8 cellular contexts compared by ENCODE assay signal in genomic region chr19:55251296-55252081, GRCh38. TPM values are rescaled to one million over a fixed set of nuclear protein-coding genes. Genes with fewer than 3 reads are reported as not detected.
DNase-seq lines count a peak whose midpoint lies in the region; ATAC-seq and TF ChIP-seq lines count a peak whose summit lies in the region.

No MANE protein-coding gene starts in this region.

- no peak overlapping the region for H3K14ac ChIP-seq in IMR-90 (replicated peaks; ENCODE audit: low read depth, low read length)

- no peak overlapping the region for H3K9ac ChIP-seq in IMR-90 (ENCODE audit: low read depth, low read length)

- H2BK20ac ChIP-seq in IMR-90 (ENCODE audit: low read depth, low read length) = no peak overlapping the region

- no peak overlapping the region for H3K27ac ChIP-seq in IMR-90 (ENCODE audit: insufficient read depth, low read length)

- no peak overlapping the region for H3K56ac ChIP-seq in IMR-90 (ENCODE audit: extremely low read depth, insufficient read depth, low read length)

- no peak overlapping the region for H4K8ac ChIP-seq in IMR-90 (ENCODE audit: low read depth in 2 of 2, low read length in 2 of 2)

- H2AK5ac ChIP-seq in IMR-90 (ENCODE audit: low read depth, low read length) = no peak overlapping the region

- intact Hi-C loops in IMR-90 (cut with micrococcal nuclease) = no loop called here

- H2BK15ac ChIP-seq in IMR-90 (ENCODE audit: low read depth, low read length) = no peak overlapping the region

- H3K27ac Mint-ChIP-seq in stimulated activated memory B cell treated with anti-CD40 and anti-IgM and Interleukin-4, amounts not matched to agents 10 μg/mL and 1 μg/mL and 100 μg/mL, for 72 hours = peak overlapping the region; percentile 97

- H3K79me1 ChIP-seq in IMR-90 (ENCODE audit: low read depth in 1 of 2, low read length in 2 of 2) = peaks cover 10 to 94% of the 10 kb centered on the region in 2 experiments

- H3K18ac ChIP-seq in IMR-90 (ENCODE audit: low read depth, low read length) = no peak overlapping the region

- CTCF ChIA-PET in IMR-90 (lab: Yijun Ruan, JAX) = no interaction called here

- no peaks in the 10 kb centered on the region for H3K27me3 ChIP-seq in IMR-90 (ENCODE audit: control insufficient read depth, insufficient read depth, low read length)

- DNase-seq in IMR-90 = peak; percentile 16
- DNase-seq in activated CD4-positive, alpha-beta T cell treated with anti-CD3 and anti-CD28 coated beads, Interleukin-2, amount 50 U/mL, for 1 hour = peak; percentile 38
- DNase-seq in fibroblast of mammary gland (ENCODE audit: low read depth) = peak; percentile 36
- no peak for DNase-seq in NCI-H82 treated with DMSO at 0.1 percent for 48 hours (lab: John Stamatoyannopoulos, UW; ENCODE audit: unreplicated experiment)
- no peak for DNase-seq in NOMO-1 treated with DMSO at 0.1 percent for 48 hours (lab: John Stamatoyannopoulos, UW; ENCODE audit: unreplicated experiment)

- no peak overlapping the region for H4K5ac ChIP-seq in IMR-90 (ENCODE audit: low read depth, low read length)

- no peak overlapping the region for H2BK120ac ChIP-seq in IMR-90 (ENCODE audit: low read depth, low read length)

- no peak overlapping the region for H4K91ac ChIP-seq in IMR-90 (ENCODE audit: insufficient read depth, low read depth, low read length)

- H3K4me3 Mint-ChIP-seq in stimulated activated memory B cell treated with anti-CD40 and anti-IgM and Interleukin-4, amounts not matched to agents 10 μg/mL and 1 μg/mL and 100 μg/mL, for 72 hours = peak overlapping the region; percentile 81

- peaks cover 100% of the 10 kb centered on the region for H4K20me1 ChIP-seq in IMR-90 (ENCODE audit: insufficient read depth, low read length)

- H2BK5ac ChIP-seq in IMR-90 (ENCODE audit: low read depth, low read length, poor library complexity, severe bottlenecking) = no peak overlapping the region

- TF ChIP-seq CTCF in IMR-90 (conservative IDR thresholded peaks at IDR 0.05; ENCODE audit: low read depth, low read length) (no peak), fibroblast of mammary gland (conservative IDR thresholded peaks at IDR 0.05; ENCODE audit: control insufficient read depth, insufficient read depth, low read depth, low read length) (no peak)

- peaks cover 8% of the 10 kb centered on the region for H3K4me1 ChIP-seq in IMR-90 (ENCODE audit: control insufficient read depth, insufficient read depth, low read length)

- peaks cover 36% of the 10 kb centered on the region for H3K9me1 ChIP-seq in IMR-90 (ENCODE audit: insufficient read depth, low read length)

- dilution Hi-C loops in IMR-90 (cut with HindIII; ENCODE audit: low sequenced_read_pairs, unreplicated experiment) = no loop called here

- no peaks in the 10 kb centered on the region for H3K9me3 ChIP-seq in IMR-90 (ENCODE audit: control insufficient read depth, insufficient read depth, low read length)

- no peak overlapping the region for H3K23ac ChIP-seq in IMR-90 (ENCODE audit: low read depth, low read length)

- no peak for TF ChIP-seq RAD21 in IMR-90 (IDR thresholded peaks at IDR 0.05; ENCODE audit: low read length)

- ATAC-seq in IMR-90 (ENCODE audit: low read depth) = no peak
- peak; percentile 37 for ATAC-seq in stimulated activated memory B cell treated with anti-CD40 and anti-IgM and Interleukin-4, amounts not matched to agents 10 μg/mL and 1 μg/mL and 100 μg/mL, for 72 hours
- no peak for ATAC-seq in HG03139 (IDR thresholded peaks at IDR 0.05; ENCODE audit: unreplicated experiment)
- no peak for ATAC-seq in HG03442 (IDR thresholded peaks at IDR 0.05; ENCODE audit: unreplicated experiment)

- H2AK9ac ChIP-seq in IMR-90 (replicated peaks; ENCODE audit: low read depth, low read length, poor library complexity) = no peak overlapping the region

- H3K36me3 Mint-ChIP-seq in stimulated activated memory B cell treated with anti-CD40 and anti-IgM and Interleukin-4, amounts not matched to agents 10 μg/mL and 1 μg/mL and 100 μg/mL, for 72 hours = peaks cover 27% of the 10 kb centered on the region

- peaks cover 88% of the 10 kb centered on the region for H3K4me1 Mint-ChIP-seq in stimulated activated memory B cell treated with anti-CD40 and anti-IgM and Interleukin-4, amounts not matched to agents 10 μg/mL and 1 μg/mL and 100 μg/mL, for 72 hours

- POLR2A ChIA-PET in IMR-90 (lab: Charles Lee; ENCODE audit: unreplicated experiment) = no interaction called here

- in situ Hi-C loops in IMR-90 (cut with MboI; ENCODE audit: low sequenced_read_pairs) = no loop called here

- H3K27me3 Mint-ChIP-seq in stimulated activated memory B cell treated with anti-CD40 and anti-IgM and Interleukin-4, amounts not matched to agents 10 μg/mL and 1 μg/mL and 100 μg/mL, for 72 hours = no peaks in the 10 kb centered on the region

- no peak overlapping the region for H3K4me2 ChIP-seq in IMR-90 (ENCODE audit: low read depth, low read length)

- H3K4me3 ChIP-seq in IMR-90 (ENCODE audit: insufficient read depth, low read depth, low read length) (no peak overlapping the region), fibroblast of mammary gland (ENCODE audit: control insufficient read depth, low read depth, low read length) (no peak overlapping the region)

- WGBS in IMR-90 (ENCODE audit: extremely low coverage in 2 of 2, insufficient read length in 1 of 2), 2 experiments = 86% methylated on average over 2 of the region's 20 CpGs; no CpG with 5 or more reads in 1 of the 2 experiments

- BruUV-seq in IMR-90 (replicated peaks; lab: Mats Ljungman, UMichigan) = no TSS peak

- no peak for TF ChIP-seq POLR2A in IMR-90 (IDR thresholded peaks at IDR 0.05; ENCODE audit: low read depth, low read length)

- no peak overlapping the region for H3K4ac ChIP-seq in IMR-90 (ENCODE audit: low read depth, low read length)

- H3K36me3 ChIP-seq in IMR-90 (ENCODE audit: control insufficient read depth, insufficient read depth, low read length) = peaks cover 5% of the 10 kb centered on the region

- no peak overlapping the region for H2AFZ ChIP-seq in IMR-90 (replicated peaks; ENCODE audit: low read length, poor library complexity)

- H3K9me3 Mint-ChIP-seq in stimulated activated memory B cell treated with anti-CD40 and anti-IgM and Interleukin-4, amounts not matched to agents 10 μg/mL and 1 μg/mL and 100 μg/mL, for 72 hours = no peaks in the 10 kb centered on the region

TF ChIP-seq in IMR-90, 13 proteins besides CTCF, POLR2A, EP300 and RAD21:
- TF ChIP-seq FOS (IDR thresholded peaks at IDR 0.05; ENCODE audit: low read depth, low read length) = no peak
- TF ChIP-seq USF2 (IDR thresholded peaks at IDR 0.05; ENCODE audit: low read depth, low read length) = no peak

RNA-seq across cellular contexts. Expression of gene PPP6R1, which starts 7.3 kb away (rescaled TPM):
- total RNA-seq in IMR-90 (2012; rRNA removed) = 19.9 and 20.0 TPM in 2 replicates
- 50.1 and 50.2 TPM in 2 replicates for polyA plus RNA-seq in IMR-90 (2012; rRNA removed)
- 36.6 and 48.1 TPM in 2 replicates for polyA plus RNA-seq in IMR-90 (2012; cell fraction: cytosol; rRNA removed)
- 85.4 and 121 TPM in 2 replicates for polyA plus RNA-seq in IMR-90 (2012; cell fraction: nucleus; rRNA removed; ENCODE audit: low replicate concordance)

RNA-seq across cellular contexts. Expression of gene TMEM86B, which starts 22.9 kb away (rescaled TPM):
- 0.18 and 0.28 TPM in 2 replicates for total RNA-seq in IMR-90 (2012; rRNA removed)
- 2.4 TPM in 2 replicates for polyA plus RNA-seq in IMR-90 (2012; rRNA removed)
- polyA plus RNA-seq in IMR-90 (2012; cell fraction: cytosol; rRNA removed) = 1.1 and 1.4 TPM in 2 replicates
- polyA plus RNA-seq in IMR-90 (2012; cell fraction: nucleus; rRNA removed; ENCODE audit: low replicate concordance) = 13.1 and 45.3 TPM in 2 replicates

RNA-seq across cellular contexts. Expression of gene HSPBP1, which starts 28.4 kb away (rescaled TPM):
- 19.7 and 21.0 TPM in 2 replicates for total RNA-seq in IMR-90 (2012; rRNA removed)
- 43.2 and 52.5 TPM in 2 replicates for polyA plus RNA-seq in IMR-90 (2012; rRNA removed)
- polyA plus RNA-seq in IMR-90 (2012; cell fraction: cytosol; rRNA removed) = 67.7 and 72.0 TPM in 2 replicates
- 16.3 and 55.1 TPM in 2 replicates for polyA plus RNA-seq in IMR-90 (2012; cell fraction: nucleus; rRNA removed; ENCODE audit: low replicate concordance)

RNA-seq across cellular contexts. Expression of gene BRSK1, which starts 32.3 kb away (rescaled TPM):
- total RNA-seq in IMR-90 (2012; rRNA removed) = 1.9 and 2.5 TPM in 2 replicates
- 22.3 and 31.1 TPM in 2 replicates for polyA plus RNA-seq in IMR-90 (2012; rRNA removed)
- polyA plus RNA-seq in IMR-90 (2012; cell fraction: cytosol; rRNA removed) = 12.9 and 43.9 TPM in 2 replicates
- polyA plus RNA-seq in IMR-90 (2012; cell fraction: nucleus; rRNA removed; ENCODE audit: low replicate concordance) = 101 and 104 TPM in 2 replicates

RNA-seq across cellular contexts. Expression of gene PTPRH, which starts 42.2 kb away (rescaled TPM):
- 1.7 and 3.4 TPM in 2 replicates for total RNA-seq in IMR-90 (2012; rRNA removed)
- 1.3 and 1.7 TPM in 2 replicates for polyA plus RNA-seq in IMR-90 (2012; rRNA removed)
- 0.37 and 2.0 TPM in 2 replicates for polyA plus RNA-seq in IMR-90 (2012; cell fraction: cytosol; rRNA removed)
- polyA plus RNA-seq in IMR-90 (2012; cell fraction: nucleus; rRNA removed; ENCODE audit: low replicate concordance) = 2.8 and 3.0 TPM in 2 replicates

Comparison
In these comparisons a context has a peak if more than half of its experiments do, and no peak if none do; other contexts are left out.
1. DNase-seq: peak in IMR-90 (single experiment), activated CD4-positive, alpha-beta T cell treated with anti-CD3 and anti-CD28 coated beads, Interleukin-2, amount 50 U/mL, for 1 hour (single experiment) and fibroblast of mammary gland (single experiment); none in NCI-H82 treated with DMSO at 0.1 percent for 48 hours (single experiment) and NOMO-1 treated with DMSO at 0.1 percent for 48 hours (single experiment).